Comparison of ENCODE assay signal across 12 cellular contexts in genomic region chr10:68647928-68648327, GRCh38.
A peak's percentile ranks its signal among the peaks of the same experiment; 100 is the strongest.
DNase-seq lines count a peak whose midpoint lies in the region; ATAC-seq and TF ChIP-seq lines count a peak whose summit lies in the region.
"Had no signal": no experiment of that assay in that cellular context is flagged by ENCODE, and none has a peak within 500 bp of the region (broad histone marks: within the 10 kb centered on the region; RNA-seq: fewer than 3 reads in every experiment).

No MANE protein-coding gene starts in this region.

- no peak overlapping the region for H3K9ac ChIP-seq in smooth muscle cell (ENCODE audit: low read depth)

- no peak for TF ChIP-seq CTCF in foreskin keratinocyte (conservative IDR thresholded peaks at IDR 0.05)
- TF ChIP-seq CTCF in smooth muscle cell (IDR thresholded peaks at IDR 0.05; ENCODE audit: borderline replicate concordance, insufficient read depth, poor library complexity, severe bottlenecking): no peak
- no peak for TF ChIP-seq CTCF in OCI-LY7 (conservative IDR thresholded peaks at IDR 0.05; ENCODE audit: low read length)
- TF ChIP-seq CTCF in GM13977 (IDR thresholded peaks at IDR 0.05; ENCODE audit: extremely low read depth, insufficient read depth, missing control alignments): no peak

- H3F3A ChIP-seq in smooth muscle cell (ENCODE audit: low read depth): no peaks in the 10 kb centered on the region

- H3K27me3 ChIP-seq in foreskin keratinocyte (no peaks in the 10 kb centered on the region), smooth muscle cell (ENCODE audit: low read depth) (no peaks in the 10 kb centered on the region)

- peak; percentile 93 for ATAC-seq in foreskin keratinocyte

- no peaks in the 10 kb centered on the region for H3K4me1 Mint-ChIP-seq in activated naive CD4-positive, alpha-beta T cell treated with anti-CD3 and anti-CD28 coated beads, Interleukin-2, amount 10 ng/mL, durations not matched to agents 7 days and 5 days
- H3K4me1 Mint-ChIP-seq: memory B cell had no signal

- no TSS peak for BruUV-seq in OCI-LY7 (replicated peaks; lab: Mats Ljungman, UMichigan)

- POLR2A ChIA-PET in OCI-LY7 (lab: Charles Lee): no interaction called here

- CTCF ChIA-PET in OCI-LY7 (lab: Charles Lee; ENCODE audit: unreplicated experiment): no interaction called here
- CTCF ChIA-PET in activated naive CD4-positive, alpha-beta T cell treated with anti-CD3 and anti-CD28 coated beads, Interleukin-2, amount 10 ng/mL, durations not matched to agents 7 days and 5 days (lab: Charles Lee): interaction anchor here (1.0 kb wide), 1 partner anchor 97 kb away, joined by 3 read pairs; no protein-coding TSS in a partner anchor

- H3K36me3 ChIP-seq in smooth muscle cell (ENCODE audit: low read depth) (peaks cover 17% of the 10 kb centered on the region), OCI-LY7 (ENCODE audit: insufficient read depth, low read length) (no peaks in the 10 kb centered on the region)

- H3K27ac ChIP-seq in foreskin keratinocyte (peak overlapping the region; percentile 47), smooth muscle cell (ENCODE audit: low read depth) (peak overlapping the region; percentile 71), OCI-LY7 (ENCODE audit: low read depth, low read length, poor library complexity, severe bottlenecking) (no peak overlapping the region)

- no peaks in the 10 kb centered on the region for H3K9me2 ChIP-seq in OCI-LY7 (ENCODE audit: insufficient read depth, low read length)

- H3K4me2 ChIP-seq in smooth muscle cell: no peak overlapping the region
- no peak overlapping the region for H3K4me2 ChIP-seq in OCI-LY7 (ENCODE audit: low read length)

- in situ Hi-C loops in GM13977 (cut with MboI; ENCODE audit: low pct_unique_long_range_greater_than_20kb, low sequenced_read_pairs, unreplicated experiment): no loop called here

- H4K20me1 ChIP-seq in smooth muscle cell (ENCODE audit: low read depth): peaks cover 27% of the 10 kb centered on the region
- no peaks in the 10 kb centered on the region for H4K20me1 ChIP-seq in OCI-LY7 (ENCODE audit: insufficient read depth, low read length)

- no peaks in the 10 kb centered on the region for H3K9me3 Mint-ChIP-seq in activated naive CD4-positive, alpha-beta T cell treated with anti-CD3 and anti-CD28 coated beads, Interleukin-2, amount 10 ng/mL, durations not matched to agents 7 days and 5 days

- H2AFZ ChIP-seq in smooth muscle cell (ENCODE audit: low read depth) (no peak overlapping the region), OCI-LY7 (ENCODE audit: low read length) (no peak overlapping the region)

- no peak overlapping the region for H3K27ac Mint-ChIP-seq in activated naive CD4-positive, alpha-beta T cell treated with anti-CD3 and anti-CD28 coated beads, Interleukin-2, amount 10 ng/mL, durations not matched to agents 7 days and 5 days
- H3K27ac Mint-ChIP-seq: memory B cell had no signal

- H3K79me2 ChIP-seq in smooth muscle cell (ENCODE audit: low read depth) (peaks cover under 1% of the 10 kb centered on the region), OCI-LY7 (ENCODE audit: insufficient read depth, low read depth, low read length) (no peaks in the 10 kb centered on the region)

- intact Hi-C loops in OCI-LY7 (cut with micrococcal nuclease; ENCODE audit: unreplicated experiment): no loop called here

- H3K27me3 Mint-ChIP-seq in activated naive CD4-positive, alpha-beta T cell treated with anti-CD3 and anti-CD28 coated beads, Interleukin-2, amount 10 ng/mL, durations not matched to agents 7 days and 5 days: no peaks in the 10 kb centered on the region
- H3K27me3 Mint-ChIP-seq: memory B cell had no signal

- H3K4me3 ChIP-seq in smooth muscle cell: no peak overlapping the region
- no peak overlapping the region for H3K4me3 ChIP-seq in OCI-LY7 (ENCODE audit: low read depth, low read length, poor library complexity, severe bottlenecking)

- H3K4me3 Mint-ChIP-seq in activated naive CD4-positive, alpha-beta T cell treated with anti-CD3 and anti-CD28 coated beads, Interleukin-2, amount 10 ng/mL, durations not matched to agents 7 days and 5 days: no peak overlapping the region
- H3K4me3 Mint-ChIP-seq: memory B cell had no signal

- H3K4me1 ChIP-seq in foreskin keratinocyte (peaks cover 16% of the 10 kb centered on the region), smooth muscle cell (ENCODE audit: low read depth) (no peaks in the 10 kb centered on the region), OCI-LY7 (ENCODE audit: insufficient read depth, low read length, poor library complexity, severe bottlenecking) (no peaks in the 10 kb centered on the region)

- H3K9me3 ChIP-seq in smooth muscle cell (replicated peaks; ENCODE audit: low read depth) (no peaks in the 10 kb centered on the region), OCI-LY7 (ENCODE audit: low read length) (no peaks in the 10 kb centered on the region)

- DNase-seq in GM04503 (ENCODE audit: low read depth) (peak; percentile 90), amniotic epithelial cell (ENCODE audit: low read depth) (peak; percentile 89), foreskin keratinocyte (peak; percentile 58 to 76), smooth muscle cell (lab: John Stamatoyannopoulos, UW; ENCODE audit: unreplicated experiment) (no peak), OCI-LY7 (ENCODE audit: low spot score) (no peak), GM13977 (ENCODE audit: low spot score) (no peak), NCI-H1048 (lab: John Stamatoyannopoulos, UW) (no peak)
- DNase-seq in activated naive CD4-positive, alpha-beta T cell treated with anti-CD3 and anti-CD28 coated beads, Interleukin-2, amount 10 ng/mL, durations not matched to agents 7 days and 5 days: no peak
- DNase-seq: NCI-H2227 treated with DMSO at 0.1 percent for 48 hours; stimulated activated naive CD4-positive, alpha-beta T cell; T-helper 2 cell had no signal

- H3K36me3 Mint-ChIP-seq in activated naive CD4-positive, alpha-beta T cell treated with anti-CD3 and anti-CD28 coated beads, Interleukin-2, amount 10 ng/mL, durations not matched to agents 7 days and 5 days: peaks cover 11% of the 10 kb centered on the region

Comparison
In these comparisons a context has a peak if more than half of its experiments do, and no peak if none do; other contexts are left out.
1. DNase-seq: peak in GM04503 (single experiment), amniotic epithelial cell (single experiment) and foreskin keratinocyte (2 of 2); none in smooth muscle cell (single experiment), OCI-LY7 (single experiment), activated naive CD4-positive, alpha-beta T cell treated with anti-CD3 and anti-CD28 coated beads, Interleukin-2, amount 10 ng/mL, durations not matched to agents 7 days and 5 days (single experiment), GM13977 (single experiment) and NCI-H1048 (single experiment).